In genomic region chr4:119025440-119025839, GRCh38 we compare ENCODE assay signal across 10 cellular contexts.
DNase-seq lines count a peak whose midpoint lies in the region; ATAC-seq and TF ChIP-seq lines count a peak whose summit lies in the region.
"Had no signal": no experiment of that assay in that cellular context is flagged by ENCODE, and none has a peak within 500 bp of the region (broad histone marks: within the 10 kb centered on the region; RNA-seq: fewer than 3 reads in every experiment).

No MANE protein-coding gene starts in this region.

- peak overlapping the region in 4 of 11 experiments; percentile 19 to 39 (median 34); a peak in 3 of 22 replicates for H3K9ac ChIP-seq in BLaER1 treated with 17β-estradiol and CSF1 and Interleukin-3, amounts not matched to agents 10 nM and 100 nM

- no peaks in the 10 kb centered on the region for H4K20me1 ChIP-seq in BLaER1 treated with 17β-estradiol and CSF1 and Interleukin-3, amounts not matched to agents 10 nM and 100 nM
- no peaks in the 10 kb centered on the region for H4K20me1 ChIP-seq in PC-9 (ENCODE audit: insufficient read depth)

- H3K27me3 Mint-ChIP-seq in osteocyte (ENCODE audit: unreplicated experiment), result no peaks in the 10 kb centered on the region
- no peaks in the 10 kb centered on the region for H3K27me3 Mint-ChIP-seq in stimulated activated naive CD8-positive, alpha-beta T cell treated with anti-CD3 and anti-CD28 coated beads, Interleukin-15, amount 100 ng/mL, for 72 hours

- H3K27ac Mint-ChIP-seq in osteocyte (ENCODE audit: unreplicated experiment), result peak overlapping the region; percentile 74
- no peak overlapping the region for H3K27ac Mint-ChIP-seq in stimulated activated naive CD8-positive, alpha-beta T cell treated with anti-CD3 and anti-CD28 coated beads, Interleukin-15, amount 100 ng/mL, for 72 hours
- H3K27ac Mint-ChIP-seq: activated naive CD4-positive, alpha-beta T cell treated with anti-CD3 and anti-CD28 coated beads, Interleukin-2, amount 10 ng/mL, durations not matched to agents 7 days and 5 days had no signal

- H3K36me3 Mint-ChIP-seq in osteocyte (ENCODE audit: unreplicated experiment), result no peaks in the 10 kb centered on the region
- H3K36me3 Mint-ChIP-seq: activated naive CD4-positive, alpha-beta T cell treated with anti-CD3 and anti-CD28 coated beads, Interleukin-2, amount 10 ng/mL, durations not matched to agents 7 days and 5 days had no signal

- peaks cover 27% of the 10 kb centered on the region for H3K4me1 Mint-ChIP-seq in osteocyte (ENCODE audit: unreplicated experiment)
- H3K4me1 Mint-ChIP-seq in stimulated activated naive CD8-positive, alpha-beta T cell treated with anti-CD3 and anti-CD28 coated beads, Interleukin-15, amount 100 ng/mL, for 72 hours, result no peaks in the 10 kb centered on the region
- H3K4me1 Mint-ChIP-seq: activated naive CD4-positive, alpha-beta T cell treated with anti-CD3 and anti-CD28 coated beads, Interleukin-2, amount 10 ng/mL, durations not matched to agents 7 days and 5 days had no signal

- DNase-seq in PC-9 (peak; percentile 23 to 71), epithelial cell of proximal tubule (ENCODE audit: low read depth) (peak; percentile 50), osteocyte (ENCODE audit: extremely low spot score, unreplicated experiment) (no peak), NCI-H69 (lab: John Stamatoyannopoulos, UW) (no peak)
- no peak for DNase-seq in stimulated activated naive CD8-positive, alpha-beta T cell treated with anti-CD3 and anti-CD28 coated beads, Interleukin-15, amount 100 ng/mL, for 72 hours
- no peak for DNase-seq in stimulated activated CD8-positive, alpha-beta memory T cell treated with anti-CD3 and anti-CD28 coated beads, Interleukin-4, amount 100 ng/mL, for 48 hours
- DNase-seq: activated naive CD4-positive, alpha-beta T cell treated with anti-CD3 and anti-CD28 coated beads, Interleukin-2, amount 10 ng/mL, durations not matched to agents 7 days and 5 days; NCI-H2107 had no signal

- H3K9me3 ChIP-seq in BLaER1 treated with 17β-estradiol and CSF1 and Interleukin-3, amounts not matched to agents 10 nM and 100 nM (replicated peaks in 1 of 11), result peaks cover 0 to 4% (median 0%) of the 10 kb centered on the region in 11 experiments; a peak in 2 of 22 replicates
- no peaks in the 10 kb centered on the region for H3K9me3 ChIP-seq in PC-9 (ENCODE audit: insufficient read depth, low read depth)

- H3K27ac ChIP-seq in BLaER1 treated with 17β-estradiol and CSF1 and Interleukin-3, amounts not matched to agents 10 nM and 100 nM, result peak overlapping the region in 10 of 11 experiments; percentile 50 to 76 (median 61); a peak in 20 of 22 replicates
- peak overlapping the region; percentile 97 for H3K27ac ChIP-seq in PC-9

- no peaks in the 10 kb centered on the region for H3K27me3 ChIP-seq in BLaER1 treated with 17β-estradiol and CSF1 and Interleukin-3, amounts not matched to agents 10 nM and 100 nM
- H3K27me3 ChIP-seq in PC-9 (ENCODE audit: insufficient read depth, low read depth), result no peaks in the 10 kb centered on the region

- no peak overlapping the region for H3K4me3 Mint-ChIP-seq in osteocyte (ENCODE audit: unreplicated experiment)
- H3K4me3 Mint-ChIP-seq in stimulated activated naive CD8-positive, alpha-beta T cell treated with anti-CD3 and anti-CD28 coated beads, Interleukin-15, amount 100 ng/mL, for 72 hours, result no peak overlapping the region
- H3K4me3 Mint-ChIP-seq: activated naive CD4-positive, alpha-beta T cell treated with anti-CD3 and anti-CD28 coated beads, Interleukin-2, amount 10 ng/mL, durations not matched to agents 7 days and 5 days had no signal

- no peak overlapping the region for H3K4me3 ChIP-seq in BLaER1 treated with 17β-estradiol and CSF1 and Interleukin-3, amounts not matched to agents 10 nM and 100 nM
- H3K4me3 ChIP-seq in PC-9 (peak overlapping the region; percentile 53), epithelial cell of proximal tubule (ENCODE audit: low read depth, low read length) (peak overlapping the region; percentile 27)

- CTCF ChIA-PET in PC-9 (lab: Charles Lee), result interaction anchor here (0.6 kb wide), 1 partner anchor 158 kb away, joined by 3 read pairs; no protein-coding TSS in a partner anchor

- H3K9me3 Mint-ChIP-seq in osteocyte (ENCODE audit: unreplicated experiment), result no peaks in the 10 kb centered on the region
- no peaks in the 10 kb centered on the region for H3K9me3 Mint-ChIP-seq in stimulated activated naive CD8-positive, alpha-beta T cell treated with anti-CD3 and anti-CD28 coated beads, Interleukin-15, amount 100 ng/mL, for 72 hours
- H3K9me3 Mint-ChIP-seq: activated naive CD4-positive, alpha-beta T cell treated with anti-CD3 and anti-CD28 coated beads, Interleukin-2, amount 10 ng/mL, durations not matched to agents 7 days and 5 days had no signal

- no peak for ATAC-seq in stimulated activated naive CD8-positive, alpha-beta T cell treated with anti-CD3 and anti-CD28 coated beads, Interleukin-15, amount 100 ng/mL, for 72 hours
- no peak for ATAC-seq in GM18907 (IDR thresholded peaks at IDR 0.05; ENCODE audit: unreplicated experiment)

- intact Hi-C loops in PC-9 (cut with micrococcal nuclease; ENCODE audit: unreplicated experiment), result loop anchor here (5.0 kb wide), 1 partner anchor 77 kb away; no protein-coding TSS in a partner anchor

- TF ChIP-seq CTCF in PC-9 (conservative IDR thresholded peaks at IDR 0.05), result no peak
- TF ChIP-seq CTCF in epithelial cell of proximal tubule (conservative IDR thresholded peaks at IDR 0.05; ENCODE audit: low read depth, low read length), result no peak
- TF ChIP-seq CTCF in osteocyte (IDR thresholded peaks at IDR 0.05), result no peak

- H3K79me2 ChIP-seq in PC-9 (ENCODE audit: low read depth), result no peaks in the 10 kb centered on the region

- peak overlapping the region in 9 of 11 experiments; percentile 13 to 79 (median 64); a peak in 18 of 22 replicates for H3K4me2 ChIP-seq in BLaER1 treated with 17β-estradiol and CSF1 and Interleukin-3, amounts not matched to agents 10 nM and 100 nM
- H3K4me2 ChIP-seq in PC-9, result peak overlapping the region; percentile 94

- TSS peak; percentile 82 for BruUV-seq in PC-9 (replicated peaks; lab: Mats Ljungman, UMichigan)

- peaks cover 0 to 26% (median 19%) of the 10 kb centered on the region in 10 experiments; a peak in 16 of 20 replicates for H3K4me1 ChIP-seq in BLaER1 treated with 17β-estradiol and CSF1 and Interleukin-3, amounts not matched to agents 10 nM and 100 nM
- H3K4me1 ChIP-seq in PC-9 (replicated peaks; ENCODE audit: insufficient read depth), result peaks cover 20% of the 10 kb centered on the region

- no peaks in the 10 kb centered on the region for H3K36me3 ChIP-seq in BLaER1 treated with 17β-estradiol and CSF1 and Interleukin-3, amounts not matched to agents 10 nM and 100 nM
- H3K36me3 ChIP-seq in PC-9 (ENCODE audit: low read depth), result no peaks in the 10 kb centered on the region

- H3K9me2 ChIP-seq in PC-9 (ENCODE audit: insufficient read depth), result no peaks in the 10 kb centered on the region

- H3F3A ChIP-seq in PC-9 (ENCODE audit: insufficient read depth, low read depth), result peaks cover 11% of the 10 kb centered on the region; the same call in 1 of the 2 replicates

- peak overlapping the region; percentile 80 for H2AFZ ChIP-seq in PC-9

- POLR2A ChIA-PET in PC-9 (lab: Charles Lee; ENCODE audit: unreplicated experiment), result interaction anchor here (0.6 to 1.0 kb wide), 2 partner anchors 187 to 1887 kb away, joined by 3 to 17 read pairs; partner anchors contain the start of gene USP53

Comparison
In these comparisons a context has a peak if more than half of its experiments do, and no peak if none do; other contexts are left out.
1. H3K4me3 ChIP-seq: peak in PC-9 (single experiment) and epithelial cell of proximal tubule (single experiment); none in BLaER1 treated with 17β-estradiol and CSF1 and Interleukin-3, amounts not matched to agents 10 nM and 100 nM (0 of 10).
2. DNase-seq: peak in PC-9 (2 of 2) and epithelial cell of proximal tubule (single experiment); none in osteocyte (single experiment), stimulated activated naive CD8-positive, alpha-beta T cell treated with anti-CD3 and anti-CD28 coated beads, Interleukin-15, amount 100 ng/mL, for 72 hours (0 of 2), stimulated activated CD8-positive, alpha-beta memory T cell treated with anti-CD3 and anti-CD28 coated beads, Interleukin-4, amount 100 ng/mL, for 48 hours (single experiment) and NCI-H69 (single experiment).